25 cellular contexts compared by ENCODE assay signal in the genomic region with DNA sequence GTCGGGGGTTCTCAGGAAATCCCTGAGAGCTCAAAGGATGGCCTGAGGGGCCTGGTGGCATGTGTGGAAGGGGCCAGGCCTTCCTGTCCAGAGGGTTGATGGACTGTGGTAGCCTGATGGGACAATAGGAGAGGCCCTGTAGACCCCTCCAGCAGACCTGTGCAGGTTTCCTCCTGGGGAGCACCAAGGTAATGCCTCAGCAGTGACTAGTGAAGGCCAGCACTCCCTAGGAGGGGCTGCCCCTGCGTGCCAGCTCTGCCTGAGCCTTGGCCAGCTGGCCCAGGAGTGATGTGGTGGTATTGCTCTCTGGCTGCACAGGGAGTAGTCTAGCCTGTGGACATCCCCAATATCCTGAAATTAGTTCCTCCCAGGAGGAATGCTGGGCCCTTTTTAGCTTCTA.
"Had no signal": no experiment of that assay in that cellular context is flagged by ENCODE, and none has a peak within 500 bp of the region (broad histone marks: within the 10 kb centered on the region; RNA-seq: fewer than 3 reads in every experiment).

No MANE protein-coding gene starts in this region.

- H3K27me3 ChIP-seq: adrenal gland, brain microvascular endothelial cell, foreskin keratinocyte, heart right ventricle, neural progenitor cell, tibial nerve had no signal

- ATAC-seq: esophagus mucosa, foreskin keratinocyte, left lobe of liver, natural killer cell, psoas muscle had no signal

- DNase-seq: activated CD4-positive, alpha-beta T cell treated with anti-CD3 and anti-CD28 coated beads for 4 hours; activated CD4-positive, alpha-beta T cell treated with anti-CD3 and anti-CD28 coated beads, Interleukin-2, amount 50 U/mL, for 48 hours; activated CD4-positive, CD25-positive, alpha-beta regulatory T cell; activated effector memory CD4-positive, alpha-beta T cell treated with Interleukin-2 at 50 U/mL for 16 hours; activated naive CD4-positive, alpha-beta T cell treated with Interleukin-2 at 50 U/mL for 16 hours; activated naive CD8-positive, alpha-beta T cell treated with anti-CD3 and anti-CD28 coated beads for 36 hours; adrenal gland; cortex of kidney; heart right ventricle; mesendoderm; natural killer cell; occipital lobe; psoas muscle; stimulated activated CD4-positive, alpha-beta T cell treated with anti-CD3 and anti-CD28 coated beads, Interleukin-2, amount 100 ng/mL, for 48 hours; substantia nigra; T-helper 1 cell had no signal

- H3K27ac Mint-ChIP-seq: activated naive CD8-positive, alpha-beta T cell treated with anti-CD3 and anti-CD28 coated beads for 36 hours; neural progenitor cell had no signal

- H3K4me1 ChIP-seq: foreskin keratinocyte, neural progenitor cell, parathyroid adenoma, psoas muscle had no signal

- H3K9ac ChIP-seq: neural progenitor cell, parathyroid adenoma had no signal

- H3K27ac ChIP-seq: brain microvascular endothelial cell, foreskin keratinocyte, heart right ventricle, neural progenitor cell, parathyroid adenoma, psoas muscle, tibial nerve had no signal

- H3K4me3 Mint-ChIP-seq: activated naive CD8-positive, alpha-beta T cell treated with anti-CD3 and anti-CD28 coated beads for 36 hours; natural killer cell; neural progenitor cell; stimulated activated naive CD8-positive, alpha-beta T cell treated with anti-CD3 and anti-CD28 coated beads, Interleukin-15, Interleukin-2, amounts not matched to agents 100 ng/mL and 50 ng/mL, for 24 hours had no signal

- H3K36me3 ChIP-seq: neural progenitor cell had no signal

- H3K9me3 ChIP-seq: adrenal gland, heart right ventricle, psoas muscle, tibial nerve had no signal

- H3K9me3 Mint-ChIP-seq: activated naive CD8-positive, alpha-beta T cell treated with anti-CD3 and anti-CD28 coated beads for 36 hours; natural killer cell; neural progenitor cell; stimulated activated naive CD8-positive, alpha-beta T cell treated with anti-CD3 and anti-CD28 coated beads, Interleukin-15, Interleukin-2, amounts not matched to agents 100 ng/mL and 50 ng/mL, for 24 hours had no signal

- H3K4me1 Mint-ChIP-seq: neural progenitor cell had no signal

- H3K27me3 Mint-ChIP-seq: activated naive CD8-positive, alpha-beta T cell treated with anti-CD3 and anti-CD28 coated beads for 36 hours; stimulated activated naive CD8-positive, alpha-beta T cell treated with anti-CD3 and anti-CD28 coated beads, Interleukin-15, Interleukin-2, amounts not matched to agents 100 ng/mL and 50 ng/mL, for 24 hours had no signal

- H3K4me3 ChIP-seq: adrenal gland, heart right ventricle, lung, neural progenitor cell, psoas muscle, tibial nerve had no signal
